Comparison of ENCODE assay signal across 20 cellular contexts in the genomic region with DNA sequence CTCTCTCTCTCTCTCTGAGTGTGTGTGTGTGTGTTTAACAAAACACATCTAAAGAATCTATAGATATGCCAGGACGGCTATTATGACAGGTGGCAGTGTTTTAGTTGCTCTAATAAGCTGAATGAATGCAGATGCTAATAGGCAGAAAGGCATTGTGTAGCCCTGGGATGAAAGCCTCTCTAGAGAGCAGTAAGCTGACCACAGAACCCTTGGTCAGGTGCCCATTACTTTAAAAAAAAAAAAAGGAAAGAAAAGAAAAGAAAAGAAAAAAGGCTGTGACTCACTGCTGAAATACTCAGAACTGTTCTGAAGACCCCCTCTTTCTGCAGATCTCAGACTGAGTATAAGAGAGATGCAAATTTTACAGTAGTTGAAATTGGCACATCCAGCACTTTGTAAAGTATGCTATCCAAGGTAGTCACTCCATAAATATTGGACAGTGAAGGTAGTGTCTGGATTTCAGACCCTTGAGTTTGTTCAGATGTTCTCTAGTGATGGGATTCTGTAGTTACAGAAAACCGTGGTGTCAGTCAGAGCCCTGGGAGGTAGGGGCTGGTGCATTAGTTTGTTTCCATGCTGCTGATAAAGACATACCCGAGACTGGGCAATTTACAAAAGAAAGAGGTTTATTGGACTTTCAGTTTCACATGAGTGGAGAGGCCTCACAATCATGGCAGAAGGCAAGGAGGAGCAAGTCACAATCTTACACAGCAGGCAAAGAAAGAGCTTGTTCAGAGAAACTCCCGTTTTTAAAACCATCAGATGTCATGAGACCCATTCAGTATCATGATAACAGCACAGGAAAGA. TPM values are rescaled to one million over a fixed set of nuclear protein-coding genes. Genes with fewer than 3 reads are reported as not detected.
DNase-seq lines count a peak whose midpoint lies in the region; ATAC-seq and TF ChIP-seq lines count a peak whose summit lies in the region.
"Had no signal": no experiment of that assay in that cellular context is flagged by ENCODE, and none has a peak within 500 bp of the region (broad histone marks: within the 10 kb centered on the region; RNA-seq: fewer than 3 reads in every experiment).

No MANE protein-coding gene starts in this region.

- H3K4me2 ChIP-seq in GM23338 = peak overlapping the region; percentile 48; the same call in 1 of the 2 replicates

- H3K4me1 ChIP-seq in GM23338 (ENCODE audit: insufficient read depth) (peaks cover 14% of the 10 kb centered on the region), SJCRH30 (peaks cover 13% of the 10 kb centered on the region)
- H3K4me1 ChIP-seq: breast epithelium had no signal

- H3K27ac Mint-ChIP-seq in GM23338 (no peak overlapping the region; the same call in 1 of the 2 replicates), CD14-positive monocyte (no peak overlapping the region)
- H3K27ac Mint-ChIP-seq: activated naive CD4-positive, alpha-beta T cell treated with anti-CD3 and anti-CD28 coated beads for 36 hours had no signal

- peaks cover 10% of the 10 kb centered on the region for H3K27me3 ChIP-seq in GM23338 (ENCODE audit: insufficient read depth)
- H3K27me3 ChIP-seq in SJCRH30 = no peaks in the 10 kb centered on the region
- H3K27me3 ChIP-seq: breast epithelium had no signal

- H3K4me3 ChIP-seq in GM23338 = no peak overlapping the region
- H3K4me3 ChIP-seq in SJCRH30 = no peak overlapping the region
- no peak overlapping the region for H3K4me3 ChIP-seq in fibroblast of mammary gland (ENCODE audit: control insufficient read depth, low read depth, low read length)
- no peak overlapping the region for H3K4me3 ChIP-seq in retinal pigment epithelial cell (ENCODE audit: low read length)
- H3K4me3 ChIP-seq: breast epithelium had no signal

- no peaks in the 10 kb centered on the region for H3K36me3 Mint-ChIP-seq in GM23338 (ENCODE audit: low read depth)
- H3K36me3 Mint-ChIP-seq in CD14-positive monocyte = no peaks in the 10 kb centered on the region

- no peak overlapping the region for H3K4me3 Mint-ChIP-seq in GM23338
- H3K4me3 Mint-ChIP-seq in CD14-positive monocyte = no peak overlapping the region
- H3K4me3 Mint-ChIP-seq: activated naive CD4-positive, alpha-beta T cell treated with anti-CD3 and anti-CD28 coated beads for 36 hours; neural crest cell had no signal

- H3K4me1 Mint-ChIP-seq in GM23338 (peaks cover 18% of the 10 kb centered on the region; the same call in 2 of the 3 replicates), CD14-positive monocyte (peaks cover 7% of the 10 kb centered on the region)

- H3K9me3 ChIP-seq in SJCRH30 (replicated peaks) = no peaks in the 10 kb centered on the region
- H3K9me3 ChIP-seq: breast epithelium had no signal

- H3K27ac ChIP-seq in GM23338 (ENCODE audit: low read depth) = no peak overlapping the region
- no peak overlapping the region for H3K27ac ChIP-seq in SJCRH30
- H3K27ac ChIP-seq: breast epithelium had no signal

- no peak overlapping the region for H2AFZ ChIP-seq in GM23338

- intact Hi-C loops in CD14-positive monocyte (cut with micrococcal nuclease) = no loop called here

- H3K36me3 ChIP-seq in GM23338 (ENCODE audit: insufficient read depth) (no peaks in the 10 kb centered on the region), SJCRH30 (no peaks in the 10 kb centered on the region)
- H3K36me3 ChIP-seq: breast epithelium had no signal

- H3K79me2 ChIP-seq in GM23338 (replicated peaks; ENCODE audit: insufficient read depth) = no peaks in the 10 kb centered on the region

- DNase-seq in GM23338 (ENCODE audit: low spot score) (no peak), SJCRH30 (peak; percentile 22 to 57), fibroblast of mammary gland (ENCODE audit: low read depth) (peak; percentile 71), retinal pigment epithelial cell (ENCODE audit: low read depth) (peak; percentile 71), DMS53 treated with DMSO at 0.1 percent for 48 hours (lab: John Stamatoyannopoulos, UW; ENCODE audit: unreplicated experiment) (no peak), CD14-positive monocyte (ENCODE audit: low spot score) (no peak)
- DNase-seq in stimulated activated naive CD4-positive, alpha-beta T cell treated with Interleukin-2 at 50 U/mL for 16 hours (lab: John Stamatoyannopoulos, UW) = no peak
- DNase-seq: activated CD8-positive, alpha-beta memory T cell treated with anti-CD3 and anti-CD28 coated beads, Interleukin-2, amount 50 U/mL, for 4 hours; activated naive CD4-positive, alpha-beta T cell treated with anti-CD3 and anti-CD28 coated beads for 36 hours; C1 segment of cervical spinal cord; effector CD4-positive, alpha-beta T cell; NCI-H1417; NCI-H345; right cardiac atrium; SIG-M5; stimulated activated CD4-positive, alpha-beta T cell treated with anti-CD3 and anti-CD28 coated beads, Interleukin-1b, Interleukin-23, amount 100 ng/mL, for 48 hours; T-helper 9 cell had no signal

- H3K9me3 Mint-ChIP-seq in GM23338 = no peaks in the 10 kb centered on the region
- peaks cover 0 to 3% (median 0%) of the 10 kb centered on the region in 7 donors for H3K9me3 Mint-ChIP-seq in CD14-positive monocyte
- H3K9me3 Mint-ChIP-seq: activated naive CD4-positive, alpha-beta T cell treated with anti-CD3 and anti-CD28 coated beads for 36 hours; neural crest cell had no signal

- TF ChIP-seq CTCF in GM23338 (conservative IDR thresholded peaks at IDR 0.05; ENCODE audit: low read depth in 2 of 2) = no peak
- TF ChIP-seq CTCF in fibroblast of mammary gland (conservative IDR thresholded peaks at IDR 0.05; ENCODE audit: control insufficient read depth, insufficient read depth, low read depth, low read length) = no peak
- TF ChIP-seq CTCF in retinal pigment epithelial cell (conservative IDR thresholded peaks at IDR 0.05; ENCODE audit: low read depth, low read length) = no peak
- TF ChIP-seq CTCF in CD14-positive monocyte (IDR thresholded peaks at IDR 0.05) = no peak

- H3F3A ChIP-seq in GM23338 (replicated peaks; ENCODE audit: low read depth) = no peaks in the 10 kb centered on the region

- ATAC-seq in GM23338 (no peak), HG02610 (IDR thresholded peaks at IDR 0.05; ENCODE audit: unreplicated experiment) (no peak)
- ATAC-seq: right cardiac atrium had no signal

- peaks cover 3% of the 10 kb centered on the region for H4K20me1 ChIP-seq in GM23338 (replicated peaks; ENCODE audit: insufficient read depth)

- H3K9me2 ChIP-seq in GM23338 (ENCODE audit: insufficient read depth) = no peaks in the 10 kb centered on the region

- H3K27me3 Mint-ChIP-seq in GM23338 (ENCODE audit: insufficient read depth, low read depth, poor library complexity) = peaks cover 10% of the 10 kb centered on the region
- peaks cover 0 to 4% (median 4%) of the 10 kb centered on the region in 3 donors for H3K27me3 Mint-ChIP-seq in CD14-positive monocyte (ENCODE audit: low read depth in 3 of 3)

TF ChIP-seq in GM23338, 12 proteins besides CTCF, POLR2A, EP300 and RAD21 (continues in another document):
- TF ChIP-seq, protein P1, sequence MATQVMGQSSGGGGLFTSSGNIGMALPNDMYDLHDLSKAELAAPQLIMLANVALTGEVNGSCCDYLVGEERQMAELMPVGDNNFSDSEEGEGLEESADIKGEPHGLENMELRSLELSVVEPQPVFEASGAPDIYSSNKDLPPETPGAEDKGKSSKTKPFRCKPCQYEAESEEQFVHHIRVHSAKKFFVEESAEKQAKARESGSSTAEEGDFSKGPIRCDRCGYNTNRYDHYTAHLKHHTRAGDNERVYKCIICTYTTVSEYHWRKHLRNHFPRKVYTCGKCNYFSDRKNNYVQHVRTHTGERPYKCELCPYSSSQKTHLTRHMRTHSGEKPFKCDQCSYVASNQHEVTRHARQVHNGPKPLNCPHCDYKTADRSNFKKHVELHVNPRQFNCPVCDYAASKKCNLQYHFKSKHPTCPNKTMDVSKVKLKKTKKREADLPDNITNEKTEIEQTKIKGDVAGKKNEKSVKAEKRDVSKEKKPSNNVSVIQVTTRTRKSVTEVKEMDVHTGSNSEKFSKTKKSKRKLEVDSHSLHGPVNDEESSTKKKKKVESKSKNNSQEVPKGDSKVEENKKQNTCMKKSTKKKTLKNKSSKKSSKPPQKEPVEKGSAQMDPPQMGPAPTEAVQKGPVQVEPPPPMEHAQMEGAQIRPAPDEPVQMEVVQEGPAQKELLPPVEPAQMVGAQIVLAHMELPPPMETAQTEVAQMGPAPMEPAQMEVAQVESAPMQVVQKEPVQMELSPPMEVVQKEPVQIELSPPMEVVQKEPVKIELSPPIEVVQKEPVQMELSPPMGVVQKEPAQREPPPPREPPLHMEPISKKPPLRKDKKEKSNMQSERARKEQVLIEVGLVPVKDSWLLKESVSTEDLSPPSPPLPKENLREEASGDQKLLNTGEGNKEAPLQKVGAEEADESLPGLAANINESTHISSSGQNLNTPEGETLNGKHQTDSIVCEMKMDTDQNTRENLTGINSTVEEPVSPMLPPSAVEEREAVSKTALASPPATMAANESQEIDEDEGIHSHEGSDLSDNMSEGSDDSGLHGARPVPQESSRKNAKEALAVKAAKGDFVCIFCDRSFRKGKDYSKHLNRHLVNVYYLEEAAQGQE (IDR thresholded peaks at IDR 0.05; ENCODE audit: unreplicated experiment) = no peak
- no peak for TF ChIP-seq EZH2phosphoT487 (IDR thresholded peaks at IDR 0.05; ENCODE audit: unreplicated experiment)
- no peak for TF ChIP-seq JUNB (IDR thresholded peaks at IDR 0.05; ENCODE audit: unreplicated experiment)
- TF ChIP-seq, protein P2, sequence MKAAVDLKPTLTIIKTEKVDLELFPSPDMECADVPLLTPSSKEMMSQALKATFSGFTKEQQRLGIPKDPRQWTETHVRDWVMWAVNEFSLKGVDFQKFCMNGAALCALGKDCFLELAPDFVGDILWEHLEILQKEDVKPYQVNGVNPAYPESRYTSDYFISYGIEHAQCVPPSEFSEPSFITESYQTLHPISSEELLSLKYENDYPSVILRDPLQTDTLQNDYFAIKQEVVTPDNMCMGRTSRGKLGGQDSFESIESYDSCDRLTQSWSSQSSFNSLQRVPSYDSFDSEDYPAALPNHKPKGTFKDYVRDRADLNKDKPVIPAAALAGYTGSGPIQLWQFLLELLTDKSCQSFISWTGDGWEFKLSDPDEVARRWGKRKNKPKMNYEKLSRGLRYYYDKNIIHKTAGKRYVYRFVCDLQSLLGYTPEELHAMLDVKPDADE (IDR thresholded peaks at IDR 0.05) = no peak
- no peak for TF ChIP-seq CREB1 (CRISPR knock-in tag; IDR thresholded peaks at IDR 0.05; ENCODE audit: low read depth)
- TF ChIP-seq EZH2 (IDR thresholded peaks at IDR 0.05; ENCODE audit: low read depth, unreplicated experiment) = no peak
- no peak for TF ChIP-seq STAT1 (IDR thresholded peaks at IDR 0.05; ENCODE audit: unreplicated experiment)
- no peak for TF ChIP-seq POLR2AphosphoS5 (IDR thresholded peaks at IDR 0.05; ENCODE audit: low read depth)
- TF ChIP-seq ZNF114 (CRISPR knock-in tag; IDR thresholded peaks at IDR 0.05) = no peak
- no peak for TF ChIP-seq NANOG (IDR thresholded peaks at IDR 0.05; ENCODE audit: borderline replicate concordance)

RNA-seq across cellular contexts. Expression of a gene that starts 30.9 kb away (rescaled TPM):
- total RNA-seq in GM23338 (2014; rRNA removed; shearing (Covaris generic)) = 7.9 and 8.5 TPM in 2 replicates
- polyA plus RNA-seq in GM23338 (2016; fragmentation: Nextera tagmentation; extraction: Ambion mirVana) (4.5 and 6.0 TPM in 2 replicates), CD14-positive monocyte (not detected)
- total RNA-seq in SJCRH30 (2014; rRNA removed; shearing (Covaris generic)) = 13.6 and 14.6 TPM in 2 replicates

Comparison
In these comparisons a context has a peak if more than half of its experiments do, and no peak if none do; other contexts are left out.
1. DNase-seq: peak in SJCRH30 (2 of 2), fibroblast of mammary gland (single experiment) and retinal pigment epithelial cell (single experiment); none in GM23338 (single experiment), DMS53 treated with DMSO at 0.1 percent for 48 hours (single experiment), CD14-positive monocyte (single experiment) and stimulated activated naive CD4-positive, alpha-beta T cell treated with Interleukin-2 at 50 U/mL for 16 hours (single experiment).